ENCODE assay signal across 8 cellular contexts in the genomic region with DNA sequence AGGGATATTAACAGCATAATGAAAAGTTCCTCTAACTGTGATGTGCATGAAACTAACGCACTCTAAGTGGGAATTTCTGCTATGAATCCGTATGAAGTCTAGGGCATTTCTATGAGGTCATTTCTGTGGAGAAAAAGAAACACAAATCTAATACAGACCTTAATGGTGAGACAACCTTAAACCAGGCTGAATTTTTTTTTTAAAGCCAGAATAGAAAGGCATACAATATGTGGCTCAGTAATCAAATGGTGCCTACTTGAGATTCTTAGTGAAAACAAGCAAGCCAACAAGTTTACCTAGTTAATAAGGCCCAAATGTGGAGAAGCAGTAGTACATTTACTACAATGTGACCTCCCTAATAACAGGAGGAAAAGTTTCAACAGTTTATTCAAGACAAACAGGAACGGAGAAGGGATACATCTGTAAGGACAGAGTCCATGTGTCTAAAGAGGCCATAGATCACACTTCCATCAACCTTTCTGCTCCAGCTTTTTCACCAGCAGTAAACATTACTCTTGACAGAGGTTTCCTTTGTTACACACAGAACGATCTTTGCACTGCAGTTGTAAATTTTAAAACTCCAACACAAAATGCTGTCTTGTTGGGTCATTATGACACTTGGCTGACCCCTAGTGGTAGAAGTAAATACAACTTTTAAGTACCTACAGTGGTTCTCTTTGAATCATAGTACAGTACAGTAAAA. TPM values are rescaled to one million over a fixed set of nuclear protein-coding genes. Genes with fewer than 3 reads are reported as not detected.
DNase-seq lines count a peak whose midpoint lies in the region; ATAC-seq, FAIRE-seq and TF ChIP-seq lines count a peak whose summit lies in the region.

No MANE protein-coding gene starts in this region.

- no peak for TF ChIP-seq POLR2A in HCT116 (IDR thresholded peaks at IDR 0.05; ENCODE audit: borderline replicate concordance, extremely low read depth, insufficient read depth, insufficient read length)

- ATAC-seq in HCT116: peak; percentile 95

- CTCF ChIA-PET in HCT116 (lab: Charles Lee): interaction anchor here (1.5 to 1.9 kb wide), 2 partner anchors 26 to 228 kb away, joined by 3 to 9 read pairs; no protein-coding TSS in a partner anchor
- CTCF ChIA-PET in RWPE1 (lab: Yijun Ruan, JAX): interaction anchor here (0.8 to 2.5 kb wide), 6 partner anchors 25 to 1757 kb away, joined by 3 to 8 read pairs (median 4); no protein-coding TSS in a partner anchor

- peaks cover 14% of the 10 kb centered on the region; the same call in 1 of the 2 replicates for H3K79me2 ChIP-seq in HCT116 (ENCODE audit: insufficient read depth, low read length)

- H3K27ac ChIP-seq in HCT116 (ENCODE audit: low read depth, low read length): no peak overlapping the region
- no peak overlapping the region for H3K27ac ChIP-seq in RWPE1
- no peak overlapping the region for H3K27ac ChIP-seq in endodermal cell (ENCODE audit: low read depth, low read length)
- peak overlapping the region; percentile 42 for H3K27ac ChIP-seq in mesodermal cell (ENCODE audit: low read depth, low read length, severe bottlenecking)

- DNase-seq in GM10266 (ENCODE audit: extremely low spot score) (peak; percentile 45), HCT116 (ENCODE audit: low read depth, low spot score) (peak; percentile 74), LoVo (ENCODE audit: low spot score) (peak; percentile 76), RWPE1 (ENCODE audit: low spot score) (peak; percentile 40), endodermal cell (no peak), COLO668 (lab: John Stamatoyannopoulos, UW; ENCODE audit: unreplicated experiment) (no peak)

- H2AFZ ChIP-seq in HCT116 (ENCODE audit: low read depth, low read length, poor library complexity, severe bottlenecking): no peak overlapping the region

- H3K9me3 Mint-ChIP-seq in endodermal cell: no peaks in the 10 kb centered on the region

- H3K9ac ChIP-seq in HCT116 (ENCODE audit: low read length): no peak overlapping the region
- H3K9ac ChIP-seq in endodermal cell (ENCODE audit: extremely low read depth, low read length, poor library complexity, severe bottlenecking): no peak overlapping the region

- H3K9me3 ChIP-seq in HCT116 (ENCODE audit: control insufficient read depth in 1 of 2, insufficient read depth in 1 of 2, low read depth in 1 of 2, low read length in 2 of 2) (no peaks in the 10 kb centered on the region), endodermal cell (ENCODE audit: control insufficient read depth, low read length) (peaks cover 2% of the 10 kb centered on the region), mesodermal cell (ENCODE audit: control insufficient read depth, low read length) (peaks cover under 1% of the 10 kb centered on the region)

- H3K4me3 Mint-ChIP-seq in endodermal cell: no peak overlapping the region

- no peak overlapping the region for H3K4me3 ChIP-seq in HCT116 (replicated peaks in 1 of 2; ENCODE audit: low read depth in 1 of 2, low read length in 2 of 2)
- H3K4me3 ChIP-seq in endodermal cell (ENCODE audit: low read length): no peak overlapping the region
- H3K4me3 ChIP-seq in mesodermal cell (ENCODE audit: extremely low read depth, insufficient read depth, low read length, poor library complexity, severe bottlenecking): no peak overlapping the region

- peaks cover 19% of the 10 kb centered on the region for H3K36me3 Mint-ChIP-seq in endodermal cell (ENCODE audit: low read depth)

- H4K20me1 ChIP-seq in HCT116 (ENCODE audit: insufficient read depth): no peaks in the 10 kb centered on the region

- POLR2A ChIA-PET in HCT116 (lab: Charles Lee): no interaction called here
- POLR2A ChIA-PET in RWPE1 (lab: Yijun Ruan, JAX; ENCODE audit: low non-redundant PET): no interaction called here

- RAD21 ChIA-PET in HCT116 (lab: Charles Lee; ENCODE audit: low non-redundant PET in 1 of 2, low total read pairs in 2 of 2, uncharacterized antibody in 2 of 2, unreplicated experiment in 2 of 2): no interaction called here

- TF ChIP-seq CTCF in GM10266 (IDR thresholded peaks at IDR 0.05; ENCODE audit: control insufficient read depth, insufficient read depth, low read depth, missing control alignments) (peak; percentile 68), HCT116 (IDR thresholded peaks at IDR 0.05 in 2 of 3, conservative IDR thresholded peaks at IDR 0.05 in 1 of 3; ENCODE audit: borderline replicate concordance in 1 of 3, insufficient read depth in 1 of 3, low read depth in 2 of 3, low read length in 2 of 3) (peak; percentile 65 to 81 (median 67)), RWPE1 (conservative IDR thresholded peaks at IDR 0.05; ENCODE audit: low read depth) (peak; percentile 66), endodermal cell (conservative IDR thresholded peaks at IDR 0.05) (peak; percentile 86)

- peak; percentile 97 for FAIRE-seq in A204.1 (lab: Jason Lieb, UNC)

- no peaks in the 10 kb centered on the region for H3K9me2 ChIP-seq in HCT116 (ENCODE audit: insufficient read depth)

- TF ChIP-seq RAD21 in HCT116 (IDR thresholded peaks at IDR 0.05; ENCODE audit: low read depth): peak; percentile 74

- H3K4me1 Mint-ChIP-seq in endodermal cell: peaks cover 19% of the 10 kb centered on the region

- H3K27me3 Mint-ChIP-seq in endodermal cell (ENCODE audit: insufficient read depth): no peaks in the 10 kb centered on the region

- H3K4me2 ChIP-seq in HCT116 (ENCODE audit: low read length): no peak overlapping the region

- no peaks in the 10 kb centered on the region for H3K4me1 ChIP-seq in HCT116 (ENCODE audit: control insufficient read depth in 1 of 2, insufficient read depth in 2 of 2, low read length in 2 of 2)
- no peaks in the 10 kb centered on the region for H3K4me1 ChIP-seq in endodermal cell (ENCODE audit: control insufficient read depth, insufficient read depth, low read length)
- no peaks in the 10 kb centered on the region for H3K4me1 ChIP-seq in mesodermal cell (ENCODE audit: control insufficient read depth, insufficient read depth, low read length, poor library complexity, severe bottlenecking)

- H3K36me3 ChIP-seq in HCT116 (ENCODE audit: control insufficient read depth in 1 of 2, insufficient read depth in 2 of 2, low read length in 2 of 2): peaks cover 0 to 7% of the 10 kb centered on the region in 2 experiments; a peak in 2 of 4 replicates
- H3K36me3 ChIP-seq in endodermal cell (ENCODE audit: control insufficient read depth, insufficient read depth, low read length): peaks cover 15% of the 10 kb centered on the region
- peaks cover 13% of the 10 kb centered on the region for H3K36me3 ChIP-seq in mesodermal cell (ENCODE audit: control insufficient read depth, insufficient read depth, low read length)

- H3K27ac Mint-ChIP-seq in endodermal cell: no peak overlapping the region

- 80 to 86% methylated on average over 2 to 4 of the region's 4 CpGs for WGBS in endodermal cell (ENCODE audit: insufficient coverage in 1 of 2, insufficient read length in 1 of 2), 2 experiments
- WGBS in mesodermal cell (ENCODE audit: insufficient coverage in 2 of 2), 2 experiments: 100% methylated on average over 1 to 2 of the region's 4 CpGs

- intact Hi-C loops in HCT116 (cut with micrococcal nuclease): loop anchor here (1.0 to 10.0 kb wide), 3 partner anchors 75 to 228 kb away; no protein-coding TSS in a partner anchor

- BruUV-seq in HCT116 (replicated peaks; lab: Mats Ljungman, UMichigan): no TSS peak

- H3K27me3 ChIP-seq in HCT116 (ENCODE audit: insufficient read depth, low read length) (no peaks in the 10 kb centered on the region), endodermal cell (ENCODE audit: control insufficient read depth, insufficient read depth, low read length, poor library complexity, severe bottlenecking) (no peaks in the 10 kb centered on the region)

TF ChIP-seq in HCT116, 20 proteins besides CTCF, POLR2A, EP300 and RAD21:
- TF ChIP-seq, protein P1, sequence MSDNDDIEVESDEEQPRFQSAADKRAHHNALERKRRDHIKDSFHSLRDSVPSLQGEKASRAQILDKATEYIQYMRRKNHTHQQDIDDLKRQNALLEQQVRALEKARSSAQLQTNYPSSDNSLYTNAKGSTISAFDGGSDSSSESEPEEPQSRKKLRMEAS (IDR thresholded peaks at IDR 0.05): no peak
- 0 out of 2 replicates have a peak, but pooled peaks have one; percentile 15 for TF ChIP-seq CBX3 (IDR thresholded peaks at IDR 0.05; ENCODE audit: low read depth)

RNA-seq across cellular contexts. Expression of a gene that starts 26.2 kb away (rescaled TPM):
- total RNA-seq in HCT116 (2021; ENCODE audit: unreplicated experiment) (24.9 TPM), endodermal cell (10 to 100 TPM; 24.9 to 31.4 TPM)
- 5.6 and 5.8 TPM in 2 replicates for polyA plus RNA-seq in HCT116 (2012)
- 11.5 TPM for polyA plus RNA-seq in endodermal cell (2013, experiment 1 of 2)
- polyA plus RNA-seq in endodermal cell (2013, experiment 2 of 2): 12.3 TPM
- 9.4 TPM for polyA plus RNA-seq in mesodermal cell (2013, experiment 1 of 2)
- polyA plus RNA-seq in mesodermal cell (2013, experiment 2 of 2): 12.1 TPM

RNA-seq across cellular contexts. Expression of a gene that starts 49.2 kb away (rescaled TPM):
- total RNA-seq in HCT116 (2021; ENCODE audit: unreplicated experiment): 12.8 TPM
- 4.3 and 5.4 TPM in 2 replicates for polyA plus RNA-seq in HCT116 (2012)
- total RNA-seq in endodermal cell: 10 to 100 TPM; 17.6 to 25.2 TPM
- 13.7 TPM for polyA plus RNA-seq in endodermal cell (2013, experiment 1 of 2)
- 14.9 TPM for polyA plus RNA-seq in endodermal cell (2013, experiment 2 of 2)
- polyA plus RNA-seq in mesodermal cell (2013, experiment 1 of 2): 11.0 TPM
- 11.3 TPM for polyA plus RNA-seq in mesodermal cell (2013, experiment 2 of 2)

Comparison
In these comparisons a context has a peak if more than half of its experiments do, and no peak if none do; other contexts are left out.
1. DNase-seq: peak in GM10266 (single experiment), HCT116 (single experiment), LoVo (single experiment) and RWPE1 (single experiment); none in endodermal cell (single experiment) and COLO668 (single experiment).
2. Peak in every context shown above with its lines, with median percentiles within 50 percentile points of each other: CTCF ChIP-seq.